9 cellular contexts compared by ENCODE assay signal in the genomic region with DNA sequence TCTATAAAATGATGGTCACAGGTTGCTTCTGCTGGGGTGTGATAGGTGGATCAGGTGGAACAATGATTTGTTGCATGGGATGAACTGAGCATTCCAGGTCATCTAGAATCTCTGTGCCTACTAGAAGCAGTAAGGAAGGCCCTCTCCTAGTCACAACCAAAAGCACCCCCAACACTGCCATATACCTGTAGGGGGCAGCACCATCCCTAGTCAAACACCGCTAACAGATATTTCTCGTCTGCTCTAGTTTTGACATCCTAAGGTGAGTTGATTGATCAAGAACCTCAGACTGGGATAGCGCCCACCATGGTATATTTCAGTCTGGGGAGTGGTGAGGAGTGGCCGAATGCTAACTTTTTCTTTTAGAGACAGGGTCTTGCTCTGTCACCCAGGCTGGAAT.
A peak's percentile ranks its signal among the peaks of the same experiment; 100 is the strongest.
DNase-seq lines count a peak whose midpoint lies in the region; ATAC-seq and TF ChIP-seq lines count a peak whose summit lies in the region.
"Had no signal": no experiment of that assay in that cellular context is flagged by ENCODE, and none has a peak within 500 bp of the region (broad histone marks: within the 10 kb centered on the region; RNA-seq: fewer than 3 reads in every experiment).

No MANE protein-coding gene starts in this region.

- H3K4me3 Mint-ChIP-seq in activated T-helper 1 cell treated with anti-CD3 and anti-CD28 coated beads, Interleukin-12 subunit alpha, Interleukin-12 subunit beta, Interleukin-2, Interleukin-4 antibody, amounts not matched to agents 30 ng/mL and 10 ng/mL and 1 ng/mL, durations not matched to agents 14 hours and 24 hours and 36 hours: no peak overlapping the region
- H3K4me3 Mint-ChIP-seq: CD8-positive, alpha-beta T cell had no signal

- TF ChIP-seq CTCF in liver (IDR thresholded peaks at IDR 0.05; ENCODE audit: low read depth, low read length, missing input control): peak; percentile 33

- no peak overlapping the region for H3K27ac Mint-ChIP-seq in activated T-helper 1 cell treated with anti-CD3 and anti-CD28 coated beads, Interleukin-12 subunit alpha, Interleukin-12 subunit beta, Interleukin-2, Interleukin-4 antibody, amounts not matched to agents 30 ng/mL and 10 ng/mL and 1 ng/mL, durations not matched to agents 14 hours and 24 hours and 36 hours
- H3K27ac Mint-ChIP-seq: CD8-positive, alpha-beta T cell had no signal

- peaks cover 1% of the 10 kb centered on the region for H3K27me3 Mint-ChIP-seq in activated T-helper 1 cell treated with anti-CD3 and anti-CD28 coated beads, Interleukin-12 subunit alpha, Interleukin-12 subunit beta, Interleukin-2, Interleukin-4 antibody, amounts not matched to agents 30 ng/mL and 10 ng/mL and 1 ng/mL, durations not matched to agents 14 hours and 24 hours and 36 hours (ENCODE audit: insufficient read depth)

- no peaks in the 10 kb centered on the region for H3K4me1 ChIP-seq in liver (ENCODE audit: control insufficient read depth in 4 of 4, insufficient read depth in 4 of 4, low read length in 3 of 4)

- ATAC-seq in HG02642 (IDR thresholded peaks at IDR 0.05; ENCODE audit: poor library complexity, unreplicated experiment) (no peak), left ventricle myocardium superior (no peak)
- ATAC-seq: CD8-positive, alpha-beta T cell had no signal

- peak; percentile 74 for TF ChIP-seq RAD21 in Ishikawa (IDR thresholded peaks at IDR 0.05; ENCODE audit: low read depth)
- TF ChIP-seq RAD21 in liver (IDR thresholded peaks at IDR 0.05): peak; percentile 53 to 64

- H3K9me3 ChIP-seq in liver (ENCODE audit: control insufficient read depth in 4 of 4, low read length in 3 of 4): peaks cover 0 to 3% (median 0%) of the 10 kb centered on the region in 4 donors

- no peak for TF ChIP-seq EP300 in Ishikawa (IDR thresholded peaks at IDR 0.05; ENCODE audit: borderline replicate concordance)

- intact Hi-C loops in activated T-helper 1 cell treated with anti-CD3 and anti-CD28 coated beads, Interleukin-12 subunit alpha, Interleukin-12 subunit beta, Interleukin-2, Interleukin-4 antibody, amounts not matched to agents 30 ng/mL and 10 ng/mL and 1 ng/mL, durations not matched to agents 14 hours and 24 hours and 36 hours (cut with micrococcal nuclease): loop anchor here (1.0 to 5.0 kb wide), 6 partner anchors 56 to 822 kb away; partner anchors contain the start of gene SCML1
- intact Hi-C loops in left ventricle myocardium superior (cut with micrococcal nuclease): no loop called here

- no peaks in the 10 kb centered on the region for H3K36me3 ChIP-seq in liver (ENCODE audit: control insufficient read depth in 4 of 4, insufficient read depth in 3 of 4, low read depth in 1 of 4, low read length in 3 of 4)

- H3K36me3 Mint-ChIP-seq in activated T-helper 1 cell treated with anti-CD3 and anti-CD28 coated beads, Interleukin-12 subunit alpha, Interleukin-12 subunit beta, Interleukin-2, Interleukin-4 antibody, amounts not matched to agents 30 ng/mL and 10 ng/mL and 1 ng/mL, durations not matched to agents 14 hours and 24 hours and 36 hours (ENCODE audit: low read depth): no peaks in the 10 kb centered on the region
- H3K36me3 Mint-ChIP-seq: CD8-positive, alpha-beta T cell had no signal

- no peak overlapping the region for H3K4me3 ChIP-seq in liver (ENCODE audit: low read depth in 1 of 3, low read length in 3 of 3)

- H3K27me3 ChIP-seq in liver (ENCODE audit: control insufficient read depth in 4 of 4, insufficient read depth in 4 of 4, low read length in 3 of 4): no peaks in the 10 kb centered on the region

- WGBS in liver: 82% methylated on average over 4 of the region's 4 CpGs

- H3K27ac ChIP-seq in liver (ENCODE audit: low read depth in 1 of 2, low read length in 2 of 2): no peak overlapping the region

- H3K9ac ChIP-seq in liver (ENCODE audit: low read depth in 1 of 2, low read length in 2 of 2): no peak overlapping the region

- DNase-seq in NCI-H748 (lab: John Stamatoyannopoulos, UW; ENCODE audit: unreplicated experiment) (peak; percentile 32), NCI-H748 treated with DMSO at 0.1 percent for 48 hours (lab: John Stamatoyannopoulos, UW) (no peak), NCI-H2196 (lab: John Stamatoyannopoulos, UW; ENCODE audit: unreplicated experiment) (no peak), left ventricle myocardium superior (no peak)
- DNase-seq in activated T-helper 1 cell treated with anti-CD3 and anti-CD28 coated beads, Interleukin-12 subunit alpha, Interleukin-12 subunit beta, Interleukin-2, Interleukin-4 antibody, amounts not matched to agents 30 ng/mL and 10 ng/mL and 1 ng/mL, durations not matched to agents 14 hours and 24 hours and 36 hours (ENCODE audit: low spot score): peak; percentile 6

- peaks cover 10% of the 10 kb centered on the region for H3K4me1 Mint-ChIP-seq in activated T-helper 1 cell treated with anti-CD3 and anti-CD28 coated beads, Interleukin-12 subunit alpha, Interleukin-12 subunit beta, Interleukin-2, Interleukin-4 antibody, amounts not matched to agents 30 ng/mL and 10 ng/mL and 1 ng/mL, durations not matched to agents 14 hours and 24 hours and 36 hours (ENCODE audit: low read depth)

- no peaks in the 10 kb centered on the region for H3K9me3 Mint-ChIP-seq in activated T-helper 1 cell treated with anti-CD3 and anti-CD28 coated beads, Interleukin-12 subunit alpha, Interleukin-12 subunit beta, Interleukin-2, Interleukin-4 antibody, amounts not matched to agents 30 ng/mL and 10 ng/mL and 1 ng/mL, durations not matched to agents 14 hours and 24 hours and 36 hours
- H3K9me3 Mint-ChIP-seq: CD8-positive, alpha-beta T cell had no signal

TF ChIP-seq in Ishikawa, 13 proteins besides CTCF, POLR2A, EP300 and RAD21 (continues in another document):
- TF ChIP-seq CEBPB (IDR thresholded peaks at IDR 0.05) (no peak), CREB1 (IDR thresholded peaks at IDR 0.05; ENCODE audit: low read depth) (no peak), TAF1 (IDR thresholded peaks at IDR 0.05; ENCODE audit: low read depth) (no peak), TEAD4 (IDR thresholded peaks at IDR 0.05) (no peak), REST (IDR thresholded peaks at IDR 0.05; ENCODE audit: low read depth) (no peak), MAX (IDR thresholded peaks at IDR 0.05) (no peak)

TF ChIP-seq in liver, 16 proteins besides CTCF, POLR2A, EP300 and RAD21 (continues in another document):
- TF ChIP-seq FOXA1 (IDR thresholded peaks at IDR 0.05): no peak
- TF ChIP-seq, protein P1, sequence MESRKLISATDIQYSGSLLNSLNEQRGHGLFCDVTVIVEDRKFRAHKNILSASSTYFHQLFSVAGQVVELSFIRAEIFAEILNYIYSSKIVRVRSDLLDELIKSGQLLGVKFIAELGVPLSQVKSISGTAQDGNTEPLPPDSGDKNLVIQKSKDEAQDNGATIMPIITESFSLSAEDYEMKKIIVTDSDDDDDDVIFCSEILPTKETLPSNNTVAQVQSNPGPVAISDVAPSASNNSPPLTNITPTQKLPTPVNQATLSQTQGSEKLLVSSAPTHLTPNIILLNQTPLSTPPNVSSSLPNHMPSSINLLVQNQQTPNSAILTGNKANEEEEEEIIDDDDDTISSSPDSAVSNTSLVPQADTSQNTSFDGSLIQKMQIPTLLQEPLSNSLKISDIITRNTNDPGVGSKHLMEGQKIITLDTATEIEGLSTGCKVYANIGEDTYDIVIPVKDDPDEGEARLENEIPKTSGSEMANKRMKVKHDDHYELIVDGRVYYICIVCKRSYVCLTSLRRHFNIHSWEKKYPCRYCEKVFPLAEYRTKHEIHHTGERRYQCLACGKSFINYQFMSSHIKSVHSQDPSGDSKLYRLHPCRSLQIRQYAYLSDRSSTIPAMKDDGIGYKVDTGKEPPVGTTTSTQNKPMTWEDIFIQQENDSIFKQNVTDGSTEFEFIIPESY (IDR thresholded peaks at IDR 0.05): no peak
- TF ChIP-seq NR2F2 (IDR thresholded peaks at IDR 0.05): no peak
- no peak for TF ChIP-seq GABPA (IDR thresholded peaks at IDR 0.05 in 1 of 2, conservative IDR thresholded peaks at IDR 0.05 in 1 of 2)
- TF ChIP-seq, protein P2, sequence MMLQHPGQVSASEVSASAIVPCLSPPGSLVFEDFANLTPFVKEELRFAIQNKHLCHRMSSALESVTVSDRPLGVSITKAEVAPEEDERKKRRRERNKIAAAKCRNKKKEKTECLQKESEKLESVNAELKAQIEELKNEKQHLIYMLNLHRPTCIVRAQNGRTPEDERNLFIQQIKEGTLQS (IDR thresholded peaks at IDR 0.05): no peak
- no peak for TF ChIP-seq JUND (IDR thresholded peaks at IDR 0.05)
- no peak for TF ChIP-seq MAX (IDR thresholded peaks at IDR 0.05)
- TF ChIP-seq RXRA (IDR thresholded peaks at IDR 0.05): no peak
- TF ChIP-seq HNF4G (IDR thresholded peaks at IDR 0.05): no peak
- TF ChIP-seq SP1 (IDR thresholded peaks at IDR 0.05): no peak
- TF ChIP-seq REST (IDR thresholded peaks at IDR 0.05): no peak
- no peak for TF ChIP-seq EGR1 (IDR thresholded peaks at IDR 0.05; ENCODE audit: low read depth in 2 of 2)
- no peak for TF ChIP-seq TAF1 (conservative IDR thresholded peaks at IDR 0.05)
- TF ChIP-seq HNF4A (conservative IDR thresholded peaks at IDR 0.05): no peak
- TF ChIP-seq FOXA2 (IDR thresholded peaks at IDR 0.05): no peak

Comparison
In these comparisons a context has a peak if more than half of its experiments do, and no peak if none do; other contexts are left out.
1. DNase-seq: peak in NCI-H748 (single experiment) and activated T-helper 1 cell treated with anti-CD3 and anti-CD28 coated beads, Interleukin-12 subunit alpha, Interleukin-12 subunit beta, Interleukin-2, Interleukin-4 antibody, amounts not matched to agents 30 ng/mL and 10 ng/mL and 1 ng/mL, durations not matched to agents 14 hours and 24 hours and 36 hours (single experiment); none in NCI-H748 treated with DMSO at 0.1 percent for 48 hours (single experiment), NCI-H2196 (single experiment) and left ventricle myocardium superior (single experiment).